In the genomic region with DNA sequence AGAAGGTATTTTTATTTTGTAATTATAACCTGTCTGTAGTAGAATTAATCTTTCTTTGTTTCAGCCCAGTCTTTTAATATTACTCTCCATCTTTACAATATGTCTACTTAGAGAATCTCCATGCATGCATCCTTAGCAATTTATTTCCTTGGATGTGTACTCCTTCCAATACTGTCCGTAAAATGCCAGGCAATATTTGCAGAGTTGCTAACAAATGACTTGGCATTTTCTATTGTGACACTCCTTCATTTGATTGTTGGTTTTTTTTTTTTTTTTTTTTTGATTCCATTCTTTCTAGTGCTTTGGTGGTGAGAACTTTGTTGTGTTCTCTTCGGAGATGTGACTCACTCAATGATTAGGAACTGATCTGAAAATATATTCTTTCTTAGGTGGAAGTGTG, we compare ENCODE assay signal across 28 cellular contexts.
"Had no signal": no experiment of that assay in that cellular context is flagged by ENCODE, and none has a peak within 500 bp of the region (broad histone marks: within the 10 kb centered on the region; RNA-seq: fewer than 3 reads in every experiment).

No MANE protein-coding gene starts in this region.

- ATAC-seq: activated CD4-positive, alpha-beta T cell treated with anti-CD3 and anti-CD28 coated beads for 36 hours; activated CD4-positive, CD25-positive, alpha-beta regulatory T cell treated with anti-CD3 and anti-CD28 coated beads, Interleukin-2, amount 50 U/mL, for 24 hours; activated CD8-positive, alpha-beta T cell treated with anti-CD3 and anti-CD28 coated beads, Interleukin-2, amount 10 ng/mL, durations not matched to agents 7 days and 5 days; body of pancreas; WTC11 had no signal

- H3K27ac ChIP-seq: adrenal gland, body of pancreas, breast epithelium, Peyer's patch, SJSA1 had no signal

- H3K36me3 ChIP-seq: adrenal gland, breast epithelium, Peyer's patch, SJSA1 had no signal

- H3K4me1 ChIP-seq: adrenal gland, body of pancreas, breast epithelium, Peyer's patch, SJSA1 had no signal

- H3K27me3 ChIP-seq: adrenal gland, body of pancreas, breast epithelium, Peyer's patch, SJSA1 had no signal

- H3K9me3 ChIP-seq: adrenal gland, body of pancreas, breast epithelium, Peyer's patch, SJSA1, SK-N-SH had no signal

- DNase-seq: activated CD4-positive, alpha-beta T cell treated with anti-CD3 and anti-CD28 coated beads for 36 hours; activated CD4-positive, alpha-beta T cell treated with anti-CD3 and anti-CD28 coated beads, Interleukin-2, amount 10 ng/mL, durations not matched to agents 7 days and 5 days; activated CD4-positive, alpha-beta T cell treated with anti-CD3 and anti-CD28 coated beads, Interleukin-2, amount 50 U/mL, for 48 hours; activated CD8-positive, alpha-beta T cell treated with anti-CD3 and anti-CD28 coated beads, Interleukin-2, amount 10 ng/mL, durations not matched to agents 7 days and 5 days; activated gamma-delta T cell; activated naive CD4-positive, alpha-beta T cell treated with Interleukin-2 at 50 U/mL for 16 hours; activated T-cell treated with anti-CD3 and anti-CD28 coated beads, Interleukin-2, amount 50 U/mL, for 24 hours; adrenal gland; body of pancreas; Karpas-422; MM.1S; NCI-H1048; NCI-H1105 treated with DMSO at 0.1 percent for 48 hours; NCI-H1436; NCI-H1694; NCI-H1930; NCI-H2081 treated with DMSO at 0.1 percent for 48 hours; NCI-H226; NCI-H446 treated with DMSO at 0.1 percent for 48 hours; NCI-H524 treated with DMSO at 0.1 percent for 48 hours; Peyer's patch; RPMI8226; SHP77 treated with DMSO at 0.1 percent for 48 hours; SK-N-SH had no signal

- H3K4me3 ChIP-seq: adrenal gland, body of pancreas, breast epithelium, Peyer's patch, SJSA1 had no signal
